In the genomic region with DNA sequence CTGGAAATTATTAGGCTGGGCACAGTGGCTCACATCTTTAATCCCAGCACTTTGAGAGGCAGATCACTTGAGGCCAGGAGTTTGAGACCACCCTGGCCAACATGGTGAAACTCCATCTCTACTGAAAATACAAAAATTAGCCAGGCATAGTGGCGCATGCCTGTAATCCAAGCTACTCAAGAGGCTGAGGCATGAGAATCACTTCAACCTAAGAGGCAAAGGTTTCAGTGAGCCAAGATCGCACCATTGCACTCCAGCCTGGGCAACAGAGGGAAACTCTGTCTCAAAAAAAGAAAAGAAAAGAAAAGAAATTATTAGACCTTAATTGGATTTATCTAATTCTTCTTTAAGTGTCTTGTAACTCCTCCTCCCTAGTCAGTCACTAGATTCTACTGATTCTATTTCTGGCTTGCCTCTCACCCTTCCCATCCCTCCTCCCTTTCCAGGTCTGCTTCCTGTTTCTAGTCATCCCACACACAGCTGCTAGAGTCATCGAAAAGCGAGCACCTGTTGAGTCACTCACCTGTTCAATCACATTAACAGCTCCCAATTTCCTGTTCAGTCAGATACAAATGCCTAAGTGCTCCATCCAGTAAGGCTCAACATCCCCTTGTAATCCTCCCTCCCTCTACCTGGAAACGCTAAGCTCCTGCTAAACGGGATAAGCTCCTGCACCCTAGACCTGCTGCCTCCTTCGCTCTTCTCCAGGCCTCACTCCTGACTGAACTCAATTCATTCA, we compare ENCODE assay signal across 10 cellular contexts. TPM values are rescaled to one million over a fixed set of nuclear protein-coding genes. Genes with fewer than 3 reads are reported as not detected.
A peak's percentile ranks its signal among the peaks of the same experiment; 100 is the strongest.
DNase-seq lines count a peak whose midpoint lies in the region; ATAC-seq and TF ChIP-seq lines count a peak whose summit lies in the region.
"Had no signal": no experiment of that assay in that cellular context is flagged by ENCODE, and none has a peak within 500 bp of the region (broad histone marks: within the 10 kb centered on the region; RNA-seq: fewer than 3 reads in every experiment).

No MANE protein-coding gene starts in this region.

- intact Hi-C loops in left ventricle myocardium inferior (cut with micrococcal nuclease), result no loop called here

- peak overlapping the region in 1 of 2 donors; percentile 66 for H3K27ac ChIP-seq in lung (ENCODE audit: low read depth in 1 of 2, low read length in 1 of 2)
- no peak overlapping the region for H3K27ac ChIP-seq in left ventricle myocardium inferior (replicated peaks)

- H3K36me3 Mint-ChIP-seq in activated CD4-positive, alpha-beta T cell treated with anti-CD3 and anti-CD28 coated beads, Interleukin-2, amount 10 ng/mL, durations not matched to agents 7 days and 5 days (ENCODE audit: low read depth), result peaks cover 72% of the 10 kb centered on the region

- peak overlapping the region; percentile 1 for H3K27ac Mint-ChIP-seq in activated CD4-positive, alpha-beta T cell treated with anti-CD3 and anti-CD28 coated beads, Interleukin-2, amount 10 ng/mL, durations not matched to agents 7 days and 5 days

- no peaks in the 10 kb centered on the region for H3K27me3 ChIP-seq in lung (ENCODE audit: control insufficient read depth, insufficient read depth)
- no peaks in the 10 kb centered on the region for H3K27me3 ChIP-seq in left ventricle myocardium inferior (ENCODE audit: low read depth)

- 67 to 72% methylated on average over 7 of the region's 7 CpGs for WGBS in lung, 2 donors

- H3K9me3 Mint-ChIP-seq in activated CD4-positive, alpha-beta T cell treated with anti-CD3 and anti-CD28 coated beads, Interleukin-2, amount 10 ng/mL, durations not matched to agents 7 days and 5 days, result no peaks in the 10 kb centered on the region

- H3K4me1 ChIP-seq in lung (ENCODE audit: control insufficient read depth in 2 of 2, insufficient read depth in 2 of 2, low read length in 2 of 2), result peaks cover 0 to 5% of the 10 kb centered on the region in 2 donors
- H3K4me1 ChIP-seq in left ventricle myocardium inferior, result peaks cover 15% of the 10 kb centered on the region

- H3K36me3 ChIP-seq in lung (ENCODE audit: control insufficient read depth in 2 of 2, insufficient read depth in 2 of 2, low read length in 2 of 2) (peaks cover 2 to 7% of the 10 kb centered on the region in 2 donors), left ventricle myocardium inferior (peaks cover 20% of the 10 kb centered on the region)

- H3K27me3 Mint-ChIP-seq in activated CD4-positive, alpha-beta T cell treated with anti-CD3 and anti-CD28 coated beads, Interleukin-2, amount 10 ng/mL, durations not matched to agents 7 days and 5 days, result no peaks in the 10 kb centered on the region

- TF ChIP-seq CTCF in lung (IDR thresholded peaks at IDR 0.05; ENCODE audit: control extremely low read depth, extremely low read depth) (no peak), left ventricle myocardium inferior (IDR thresholded peaks at IDR 0.05; ENCODE audit: borderline replicate concordance) (no peak)

- H3K9me3 ChIP-seq in lung (ENCODE audit: control insufficient read depth in 2 of 2, insufficient read depth in 1 of 2, low read length in 1 of 2) (no peaks in the 10 kb centered on the region), left ventricle myocardium inferior (replicated peaks) (no peaks in the 10 kb centered on the region)

- no peak overlapping the region for H3K4me3 ChIP-seq in lung
- no peak overlapping the region for H3K4me3 ChIP-seq in left ventricle myocardium inferior

- DNase-seq in DMS153 treated with DMSO at 0.1 percent for 48 hours (lab: John Stamatoyannopoulos, UW; ENCODE audit: unreplicated experiment) (peak; percentile 91), NCI-H1105 treated with DMSO at 0.1 percent for 48 hours (lab: John Stamatoyannopoulos, UW) (peak; percentile 36), lung (ENCODE audit: low spot score) (peak; percentile 41), left ventricle myocardium inferior (no peak), ureter (ENCODE audit: low spot score) (no peak)
- no peak for DNase-seq in activated CD4-positive, alpha-beta T cell treated with anti-CD3 and anti-CD28 coated beads, Interleukin-2, amount 10 ng/mL, durations not matched to agents 7 days and 5 days
- DNase-seq: cerebellar nuclear complex, GDM1 had no signal

- H3K4me3 Mint-ChIP-seq in activated CD4-positive, alpha-beta T cell treated with anti-CD3 and anti-CD28 coated beads, Interleukin-2, amount 10 ng/mL, durations not matched to agents 7 days and 5 days, result no peak overlapping the region

- CTCF ChIA-PET in activated CD4-positive, alpha-beta T cell treated with anti-CD3 and anti-CD28 coated beads, Interleukin-2, amount 10 ng/mL, durations not matched to agents 7 days and 5 days (lab: Charles Lee), result interaction anchor here (0.6 to 1.4 kb wide), 5 partner anchors 18 to 386 kb away, joined by 3 to 5 read pairs (median 3); no protein-coding TSS in a partner anchor

- POLR2A ChIA-PET in activated CD4-positive, alpha-beta T cell treated with anti-CD3 and anti-CD28 coated beads, Interleukin-2, amount 10 ng/mL, durations not matched to agents 7 days and 5 days (lab: Charles Lee), result no interaction called here

- ATAC-seq in lung (ENCODE audit: insufficient read depth, low FRiP score) (peak; percentile 59), HG03175 (IDR thresholded peaks at IDR 0.05; ENCODE audit: unreplicated experiment) (no peak), HG02981 (IDR thresholded peaks at IDR 0.05; ENCODE audit: unreplicated experiment) (no peak)

- H3K4me1 Mint-ChIP-seq in activated CD4-positive, alpha-beta T cell treated with anti-CD3 and anti-CD28 coated beads, Interleukin-2, amount 10 ng/mL, durations not matched to agents 7 days and 5 days, result peaks cover 66% of the 10 kb centered on the region

RNA-seq across cellular contexts. Expression of gene ERN1, which starts 34.6 kb away (rescaled TPM):
- total RNA-seq in activated CD4-positive, alpha-beta T cell treated with anti-CD3 and anti-CD28 coated beads, Interleukin-2, amount 10 ng/mL, durations not matched to agents 7 days and 5 days, result 10 to 100 TPM; 50.1 to 57.5 TPM
- total RNA-seq in lung (10 to 100 TPM; 23.9 to 34.2 TPM), left ventricle myocardium inferior (9.3 TPM), ureter (49.2 TPM)
- polyA plus RNA-seq in lung, result 10 to 100 TPM in 1 of 2 donors, 1 to 10 TPM in 1; 8.3 to 14.8 TPM

Comparison
In these comparisons a context has a peak if more than half of its experiments do, and no peak if none do; other contexts are left out.
1. DNase-seq: peak in DMS153 treated with DMSO at 0.1 percent for 48 hours (single experiment), NCI-H1105 treated with DMSO at 0.1 percent for 48 hours (single experiment) and lung (single experiment); none in activated CD4-positive, alpha-beta T cell treated with anti-CD3 and anti-CD28 coated beads, Interleukin-2, amount 10 ng/mL, durations not matched to agents 7 days and 5 days (single experiment), left ventricle myocardium inferior (single experiment) and ureter (single experiment).